ENCODE assay signal across 2 cellular contexts in genomic region chr20:62879275-62880146, GRCh38.
TF ChIP-seq lines count a peak whose summit lies in the region.

No MANE protein-coding gene starts in this region.

TF ChIP-seq in HEK293, 187 proteins besides CTCF, POLR2A, EP300 and RAD21 (continued from another document):
- peak; percentile 87 for TF ChIP-seq ZNF202 (tag by site-specific recombination; IDR thresholded peaks at IDR 0.05; ENCODE audit: borderline replicate concordance)

TF ChIP-seq in H1, 55 proteins besides CTCF, POLR2A, EP300 and RAD21 (continued from another document):
- TF ChIP-seq ATF3 (IDR thresholded peaks at IDR 0.05; ENCODE audit: insufficient read depth, low read depth, low read length), result no peak
- no peak for TF ChIP-seq JUN (IDR thresholded peaks at IDR 0.05; ENCODE audit: low read depth, low read length)
- TF ChIP-seq EGR1 (IDR thresholded peaks at IDR 0.05; ENCODE audit: borderline replicate concordance, low read depth, low read length), result no peak
- peak; percentile 83 for TF ChIP-seq GABPA (IDR thresholded peaks at IDR 0.05; ENCODE audit: borderline replicate concordance, insufficient read depth, low read length)
- no peak for TF ChIP-seq HDAC2 (IDR thresholded peaks at IDR 0.05; ENCODE audit: borderline replicate concordance in 1 of 2, low read depth in 2 of 2, low read length in 2 of 2)
- TF ChIP-seq USF2 (IDR thresholded peaks at IDR 0.05; ENCODE audit: low read length), result no peak
- TF ChIP-seq SP2 (IDR thresholded peaks at IDR 0.05; ENCODE audit: low read length), result no peak
- no peak for TF ChIP-seq CBX8 (IDR thresholded peaks at IDR 0.05; ENCODE audit: borderline replicate concordance, low read depth, low read length)
- TF ChIP-seq CBX5 (IDR thresholded peaks at IDR 0.05; ENCODE audit: low read depth, low read length), result no peak
- no peak for TF ChIP-seq FOSL1 (IDR thresholded peaks at IDR 0.05; ENCODE audit: insufficient read depth, low read depth, low read length)
- no peak for TF ChIP-seq TAF7 (optimal IDR thresholded peaks at IDR 0.05; ENCODE audit: borderline replicate concordance, low read depth, low read length)
- 0 out of 2 replicates have a peak, but pooled peaks have one; percentile 39 for TF ChIP-seq SUZ12 (IDR thresholded peaks at IDR 0.05; ENCODE audit: low read length)
TF ChIP-seq in H1: peak in this region for 2.
